Comparison of ENCODE assay signal across 1 cellular context in genomic region chr3:185717627-185718330, GRCh38.
TF ChIP-seq lines count a peak whose summit lies in the region.

No MANE protein-coding gene starts in this region.

TF ChIP-seq in WTC11, 78 proteins besides CTCF, POLR2A, EP300 and RAD21 (continued from another document):
- TF ChIP-seq MXD4 (CRISPR knock-in tag; IDR thresholded peaks at IDR 0.05; ENCODE audit: borderline replicate concordance) (no peak), FOXJ3 (CRISPR knock-in tag; IDR thresholded peaks at IDR 0.05; ENCODE audit: borderline replicate concordance) (no peak), PREB (CRISPR knock-in tag; IDR thresholded peaks at IDR 0.05; ENCODE audit: borderline replicate concordance) (no peak), ZNF121 (CRISPR knock-in tag; IDR thresholded peaks at IDR 0.05) (no peak), RORB (CRISPR knock-in tag; IDR thresholded peaks at IDR 0.05) (no peak), FOXK1 (CRISPR knock-in tag; IDR thresholded peaks at IDR 0.05) (no peak), ZSCAN18 (CRISPR knock-in tag; IDR thresholded peaks at IDR 0.05) (no peak), ZNF416 (CRISPR knock-in tag; IDR thresholded peaks at IDR 0.05) (no peak), ZNF281 (CRISPR knock-in tag; IDR thresholded peaks at IDR 0.05) (no peak), MLX (CRISPR knock-in tag; IDR thresholded peaks at IDR 0.05) (no peak), PRDM15 (CRISPR knock-in tag; IDR thresholded peaks at IDR 0.05) (no peak), EMX1 (CRISPR knock-in tag; IDR thresholded peaks at IDR 0.05) (no peak)
